In the genomic region with DNA sequence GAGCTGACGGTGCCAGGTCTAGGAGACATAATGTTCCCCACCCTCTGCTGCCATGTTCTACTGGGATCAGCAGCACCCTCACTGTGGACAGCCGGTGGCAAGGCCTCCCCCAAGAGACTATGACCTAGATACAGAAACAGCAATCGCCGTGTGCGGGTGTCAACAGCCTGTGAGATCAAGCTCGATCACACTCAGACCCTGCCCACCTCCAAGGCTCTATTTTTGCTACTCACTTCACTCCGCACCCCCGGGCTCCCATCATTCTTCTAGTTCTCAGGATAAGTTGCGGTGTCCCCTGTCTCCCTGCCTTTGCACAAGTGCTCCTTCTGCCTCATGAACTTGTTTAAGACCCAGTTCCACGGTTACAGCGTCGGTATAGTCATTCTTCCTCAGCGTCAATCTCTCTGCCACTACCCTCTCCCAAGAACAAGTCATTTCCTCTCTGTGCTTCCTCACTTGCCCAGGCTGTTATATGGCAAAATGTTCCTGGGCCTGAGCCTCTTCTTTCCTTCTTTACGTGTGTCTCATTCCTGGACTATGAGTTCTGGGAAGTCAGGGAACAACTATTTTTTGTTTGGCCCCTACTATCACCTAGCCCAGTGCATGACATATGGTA, we compare ENCODE assay signal across 34 cellular contexts. TPM values are rescaled to one million over a fixed set of nuclear protein-coding genes. Genes with fewer than 3 reads are reported as not detected.
DNase-seq lines count a peak whose midpoint lies in the region; ATAC-seq and TF ChIP-seq lines count a peak whose summit lies in the region.
"Had no signal": no experiment of that assay in that cellular context is flagged by ENCODE, and none has a peak within 500 bp of the region (broad histone marks: within the 10 kb centered on the region; RNA-seq: fewer than 3 reads in every experiment).

No MANE protein-coding gene starts in this region.

- no peaks in the 10 kb centered on the region for H3K36me3 ChIP-seq in naive thymus-derived CD4-positive, alpha-beta T cell (ENCODE audit: control insufficient read depth in 2 of 3, insufficient read depth in 3 of 3, low read length in 3 of 3)
- H3K36me3 ChIP-seq in prostate gland = no peaks in the 10 kb centered on the region
- H3K36me3 ChIP-seq: spleen, thyroid gland, vagina had no signal

- H3K27ac Mint-ChIP-seq in naive thymus-derived CD4-positive, alpha-beta T cell = no peak overlapping the region
- H3K27ac Mint-ChIP-seq: endodermal cell; HFFc6; nephron; stimulated activated naive CD8-positive, alpha-beta T cell treated with anti-CD3 and anti-CD28 coated beads, Interleukin-15, amount 100 ng/mL, for 72 hours; T-helper 2 cell treated with Interferon-gamma antibody and Interleukin-4, amounts not matched to agents 5 μg/mL and 100 μg/mL, for 36 hours; WTC11 had no signal

- peak overlapping the region; percentile 38 for H3K27ac ChIP-seq in HL-60 (replicated peaks)
- no peak overlapping the region for H3K27ac ChIP-seq in naive thymus-derived CD4-positive, alpha-beta T cell (ENCODE audit: low read depth, low read length)
- H3K27ac ChIP-seq in prostate gland = no peak overlapping the region
- H3K27ac ChIP-seq: A549, GM23248, parathyroid adenoma, thyroid gland, vagina had no signal

- peaks cover 0 to 28% (median under 1%) of the 10 kb centered on the region in 5 donors for H3K27me3 Mint-ChIP-seq in naive thymus-derived CD4-positive, alpha-beta T cell
- H3K27me3 Mint-ChIP-seq: CD4-positive, alpha-beta memory T cell; stimulated activated naive CD8-positive, alpha-beta T cell treated with anti-CD3 and anti-CD28 coated beads, Interleukin-15, amount 100 ng/mL, for 72 hours had no signal

- ATAC-seq in naive thymus-derived CD4-positive, alpha-beta T cell = peak; percentile 63
- ATAC-seq: A549; esophagus mucosa; stimulated activated naive CD8-positive, alpha-beta T cell treated with anti-CD3 and anti-CD28 coated beads, Interleukin-15, amount 100 ng/mL, for 72 hours; WTC11 had no signal

- no peak for TF ChIP-seq CTCF in HL-60 (IDR thresholded peaks at IDR 0.05; ENCODE audit: insufficient read depth, low read length)
- no peak for TF ChIP-seq CTCF in prostate gland (IDR thresholded peaks at IDR 0.05)

- H3K4me3 Mint-ChIP-seq in naive thymus-derived CD4-positive, alpha-beta T cell = no peak overlapping the region
- H3K4me3 Mint-ChIP-seq: CD4-positive, alpha-beta memory T cell; endodermal cell; HFFc6; nephron; stimulated activated naive CD8-positive, alpha-beta T cell treated with anti-CD3 and anti-CD28 coated beads, Interleukin-15, amount 100 ng/mL, for 72 hours; T-helper 2 cell treated with Interferon-gamma antibody and Interleukin-4, amounts not matched to agents 5 μg/mL and 100 μg/mL, for 36 hours; WTC11 had no signal

- no peaks in the 10 kb centered on the region for H3K27me3 ChIP-seq in HL-60 (ENCODE audit: insufficient read depth, poor library complexity, severe bottlenecking)
- no peaks in the 10 kb centered on the region for H3K27me3 ChIP-seq in naive thymus-derived CD4-positive, alpha-beta T cell (ENCODE audit: control insufficient read depth in 2 of 2, insufficient read depth in 2 of 2, low read length in 2 of 2)
- H3K27me3 ChIP-seq in prostate gland (replicated peaks; ENCODE audit: insufficient read depth) = no peaks in the 10 kb centered on the region
- H3K27me3 ChIP-seq: spleen, thyroid gland, vagina had no signal

- CTCF ChIA-PET in naive thymus-derived CD4-positive, alpha-beta T cell (lab: Charles Lee) = no interaction called here

- peaks cover 0 to 1% (median 0%) of the 10 kb centered on the region in 11 donors for H3K9me3 Mint-ChIP-seq in naive thymus-derived CD4-positive, alpha-beta T cell
- H3K9me3 Mint-ChIP-seq: CD4-positive, alpha-beta memory T cell; endodermal cell; HFFc6; nephron; stimulated activated naive CD8-positive, alpha-beta T cell treated with anti-CD3 and anti-CD28 coated beads, Interleukin-15, amount 100 ng/mL, for 72 hours; T-helper 2 cell treated with Interferon-gamma antibody and Interleukin-4, amounts not matched to agents 5 μg/mL and 100 μg/mL, for 36 hours; WTC11 had no signal

- H3K4me3 ChIP-seq in HL-60 (replicated peaks; ENCODE audit: insufficient read depth, low read length) (no peak overlapping the region), prostate gland (no peak overlapping the region)
- H3K4me3 ChIP-seq in naive thymus-derived CD4-positive, alpha-beta T cell (ENCODE audit: low read length) = no peak overlapping the region
- H3K4me3 ChIP-seq: A549, GM23248, lung, spleen, thyroid gland, vagina had no signal

- no peaks in the 10 kb centered on the region for H3K4me1 ChIP-seq in naive thymus-derived CD4-positive, alpha-beta T cell (ENCODE audit: control insufficient read depth in 2 of 2, insufficient read depth in 2 of 2, low read length in 2 of 2)
- H3K4me1 ChIP-seq in prostate gland (replicated peaks) = no peaks in the 10 kb centered on the region
- H3K4me1 ChIP-seq: A549, parathyroid adenoma, vagina had no signal

- TF ChIP-seq POLR2A in prostate gland (IDR thresholded peaks at IDR 0.05) = no peak

- intact Hi-C loops in naive thymus-derived CD4-positive, alpha-beta T cell (cut with micrococcal nuclease) = no loop called here
- intact Hi-C loops in prostate gland (cut with DNase I) = no loop called here

- H3K4me1 Mint-ChIP-seq in naive thymus-derived CD4-positive, alpha-beta T cell = no peaks in the 10 kb centered on the region
- H3K4me1 Mint-ChIP-seq: CD4-positive, alpha-beta memory T cell; endodermal cell; nephron; stimulated activated naive CD8-positive, alpha-beta T cell treated with anti-CD3 and anti-CD28 coated beads, Interleukin-15, amount 100 ng/mL, for 72 hours; WTC11 had no signal

- WGBS in prostate gland = 82% methylated on average over 14 of the region's 14 CpGs

- H3K9me3 ChIP-seq in naive thymus-derived CD4-positive, alpha-beta T cell (ENCODE audit: control insufficient read depth in 2 of 3, low read length in 3 of 3) = no peaks in the 10 kb centered on the region
- H3K9me3 ChIP-seq in prostate gland = no peaks in the 10 kb centered on the region
- H3K9me3 ChIP-seq: A549, spleen, thyroid gland, vagina had no signal

- H3K36me3 Mint-ChIP-seq in naive thymus-derived CD4-positive, alpha-beta T cell = no peaks in the 10 kb centered on the region
- H3K36me3 Mint-ChIP-seq: CD4-positive, alpha-beta memory T cell; WTC11 had no signal

- DNase-seq in Ammon's horn (ENCODE audit: low spot score) (peak; percentile 29), HL-60 (ENCODE audit: low read depth in 1 of 2, low spot score in 1 of 2) (peak in 1 of 2 experiments; percentile 36), UCSD-AML1 (lab: John Stamatoyannopoulos, UW; ENCODE audit: unreplicated experiment) (peak; percentile 37), mucosa of gallbladder (ENCODE audit: low spot score) (no peak), NCI-H2081 treated with DMSO at 0.1 percent for 48 hours (lab: John Stamatoyannopoulos, UW) (no peak), prostate gland (ENCODE audit: low spot score) (no peak), NCI-H2107 treated with DMSO at 0.1 percent for 48 hours (lab: John Stamatoyannopoulos, UW; ENCODE audit: unreplicated experiment) (no peak)
- no peak for DNase-seq in naive thymus-derived CD4-positive, alpha-beta T cell
- DNase-seq: activated CD4-positive, alpha-beta T cell treated with anti-CD3 and anti-CD28 coated beads, Interleukin-2, amount 50 U/mL, for 1 hour; activated naive CD4-positive, alpha-beta T cell; CD4-positive, alpha-beta memory T cell; central memory CD4-positive, alpha-beta T cell; DND-41; endodermal cell; GM23248; HFFc6; NCI-H1417; NCI-H2029 treated with DMSO at 0.1 percent for 48 hours; NCI-H2227 treated with DMSO at 0.1 percent for 48 hours; NCI-H526; right cardiac atrium; SHP77 treated with DMSO at 0.1 percent for 48 hours; spleen; stimulated activated CD8-positive, alpha-beta memory T cell treated with anti-CD3 and anti-CD28 coated beads, Interleukin-4, amount 100 ng/mL, for 48 hours; stimulated activated naive CD8-positive, alpha-beta T cell treated with anti-CD3 and anti-CD28 coated beads, Interleukin-15, amount 100 ng/mL, for 72 hours; thyroid gland had no signal

- POLR2A ChIA-PET in naive thymus-derived CD4-positive, alpha-beta T cell (lab: Charles Lee) = no interaction called here

RNA-seq across cellular contexts. Expression of gene DOCK8, which starts 5.4 kb away (rescaled TPM):
- total RNA-seq in naive thymus-derived CD4-positive, alpha-beta T cell = 100 to 1,000 TPM; 162 to 294 (median 280) TPM
- 10 to 100 TPM; 47.7 to 84.6 TPM for polyA plus RNA-seq in naive thymus-derived CD4-positive, alpha-beta T cell
- total RNA-seq in mucosa of gallbladder (47.2 TPM), prostate gland (10 to 100 TPM; 24.6 to 35.5 TPM)
- total RNA-seq: GM23248 had no signal
- polyA plus RNA-seq: GM23248 had no signal

RNA-seq across cellular contexts. Expression of gene ZNG1A, which starts 30.4 kb away (rescaled TPM):
- total RNA-seq in naive thymus-derived CD4-positive, alpha-beta T cell = 10 to 100 TPM; 18.1 to 30.6 (median 27.6) TPM
- 10 to 100 TPM; 16.4 to 27.2 TPM for polyA plus RNA-seq in naive thymus-derived CD4-positive, alpha-beta T cell
- total RNA-seq in mucosa of gallbladder (20.5 TPM), prostate gland (10 to 100 TPM; 37.5 to 49.4 TPM)

Comparison
In these comparisons a context has a peak if more than half of its experiments do, and no peak if none do; other contexts are left out.
1. DNase-seq: peak in Ammon's horn (single experiment) and UCSD-AML1 (single experiment); none in naive thymus-derived CD4-positive, alpha-beta T cell (0 of 9), mucosa of gallbladder (single experiment), NCI-H2081 treated with DMSO at 0.1 percent for 48 hours (single experiment), prostate gland (single experiment) and NCI-H2107 treated with DMSO at 0.1 percent for 48 hours (single experiment).